In genomic region chr10:79066460-79067240, GRCh38 we compare ENCODE assay signal across 8 cellular contexts. TPM values are rescaled to one million over a fixed set of nuclear protein-coding genes. Genes with fewer than 3 reads are reported as not detected.
DNase-seq lines count a peak whose midpoint lies in the region; ATAC-seq, FAIRE-seq and TF ChIP-seq lines count a peak whose summit lies in the region.

No MANE protein-coding gene starts in this region.

- peak overlapping the region; percentile 29 for H2AK5ac ChIP-seq in mesenchymal stem cell (ENCODE audit: low read length, severe bottlenecking)

- H3K27me3 ChIP-seq in Peyer's patch (no peaks in the 10 kb centered on the region), mesenchymal stem cell (ENCODE audit: control insufficient read depth in 1 of 2, insufficient read depth in 1 of 2, low read length in 2 of 2) (no peaks in the 10 kb centered on the region)

- DNase-seq in Ammon's horn (ENCODE audit: low spot score) = peak; percentile 59
- DNase-seq in Peyer's patch = no peak
- DNase-seq in mesenchymal stem cell = peak; percentile 49
- DNase-seq in urothelium cell line (ENCODE audit: low spot score) = peak; percentile 86
- no peak for DNase-seq in left colon
- no peak for DNase-seq in NCI-H187 treated with DMSO at 0.1 percent for 48 hours (lab: John Stamatoyannopoulos, UW)

- FAIRE-seq in urothelium cell line (lab: Jason Lieb, UNC) = peak; percentile 94

- H3K4me2 ChIP-seq in mesenchymal stem cell (ENCODE audit: low read length, poor library complexity, severe bottlenecking) = peak overlapping the region; percentile 89

- H2BK15ac ChIP-seq in mesenchymal stem cell (ENCODE audit: low read depth, poor library complexity, severe bottlenecking) = peak overlapping the region; percentile 41

- whole genome bisulfite sequencing in mesenchymal stem cell = 19% methylated on average over 14 of the region's 36 CpGs

- H3K4ac ChIP-seq in mesenchymal stem cell (ENCODE audit: low read depth in 1 of 2, low read length in 2 of 2) = peak overlapping the region; percentile 46 to 63

- peak overlapping the region; percentile 80 for H4K8ac ChIP-seq in mesenchymal stem cell (ENCODE audit: low read length)

- H3K9me3 ChIP-seq in Peyer's patch (no peaks in the 10 kb centered on the region), mesenchymal stem cell (ENCODE audit: control insufficient read depth, low read length) (no peaks in the 10 kb centered on the region)

- H3K27ac ChIP-seq in Peyer's patch = peak overlapping the region; percentile 59 to 100 (median 90)
- H3K27ac ChIP-seq in cingulate gyrus (ENCODE audit: low read depth, low read length) = peak overlapping the region; percentile 72
- peak overlapping the region; percentile 22 for H3K27ac ChIP-seq in mesenchymal stem cell (ENCODE audit: low read length, poor library complexity, severe bottlenecking)

- H2AFZ ChIP-seq in mesenchymal stem cell (ENCODE audit: low read depth, low read length) = no peak overlapping the region

- H3K36me3 ChIP-seq in Peyer's patch (no peaks in the 10 kb centered on the region), mesenchymal stem cell (ENCODE audit: control insufficient read depth in 1 of 2, insufficient read depth in 2 of 2, low read depth in 1 of 2, low read length in 2 of 2) (peaks cover 0 to 3% of the 10 kb centered on the region in 2 experiments)

- peak overlapping the region; percentile 69 to 88 for H3K18ac ChIP-seq in mesenchymal stem cell (ENCODE audit: low read depth in 1 of 2, low read length in 2 of 2)

- no peak for TF ChIP-seq POLR2A in Peyer's patch (IDR thresholded peaks at IDR 0.05)

- H3K79me1 ChIP-seq in mesenchymal stem cell (replicated peaks; ENCODE audit: low read length, poor library complexity, severe bottlenecking) = peaks cover 8% of the 10 kb centered on the region

- TF ChIP-seq CTCF in GM12873 (IDR thresholded peaks at IDR 0.05; ENCODE audit: insufficient read depth, low read depth, low read length, missing control alignments) (peak; percentile 25), Peyer's patch (IDR thresholded peaks at IDR 0.05) (peak in 3 of 6 experiments; percentile 14 to 40 (median 31))

- no peak for ATAC-seq in left colon

- H3K14ac ChIP-seq in mesenchymal stem cell (ENCODE audit: low read length in 2 of 2) = peak overlapping the region in 1 of 2 experiments; percentile 84

- peak overlapping the region; percentile 90 for H2BK5ac ChIP-seq in mesenchymal stem cell (ENCODE audit: low read depth, low read length, poor library complexity, severe bottlenecking)

- peak overlapping the region; percentile 89 for H3K9ac ChIP-seq in mesenchymal stem cell (ENCODE audit: low read length)

- intact Hi-C loops in left colon (cut with DNase I, micrococcal nuclease) = no loop called here

- no peak overlapping the region for H3K23ac ChIP-seq in mesenchymal stem cell (ENCODE audit: low read length in 2 of 2)

- H4K91ac ChIP-seq in mesenchymal stem cell (ENCODE audit: low read length) = peak overlapping the region; percentile 16

- H2BK12ac ChIP-seq in mesenchymal stem cell (ENCODE audit: low read length in 2 of 2) = peak overlapping the region in 1 of 2 experiments; percentile 98

- H3K4me1 ChIP-seq in Peyer's patch (peaks cover 0 to 37% (median 9%) of the 10 kb centered on the region in 4 donors), mesenchymal stem cell (ENCODE audit: control insufficient read depth, insufficient read depth, low read depth, low read length) (peaks cover 20% of the 10 kb centered on the region)

- peak overlapping the region; percentile 66 for H2BK120ac ChIP-seq in mesenchymal stem cell (ENCODE audit: low read depth, low read length)

- peak overlapping the region; percentile 76 to 98 (median 83) for H3K4me3 ChIP-seq in Peyer's patch
- H3K4me3 ChIP-seq in mesenchymal stem cell (ENCODE audit: insufficient read depth in 1 of 2, low read depth in 1 of 2, low read length in 2 of 2) = peak overlapping the region; percentile 54 to 97

RNA-seq across cellular contexts. Expression of gene ZMIZ1, which starts 2.1 kb away (rescaled TPM):
- total RNA-seq in Peyer's patch (10 to 100 TPM; 40.4 to 86.7 (median 73.2) TPM), left colon (10 to 100 TPM; 50.7 to 63.9 TPM)
- polyA plus RNA-seq in mesenchymal stem cell (2013, experiment 1 of 2) = 36.4 TPM
- polyA plus RNA-seq in mesenchymal stem cell (2013, experiment 2 of 2) = 35.8 TPM

Comparison
In these comparisons a context has a peak if more than half of its experiments do, and no peak if none do; other contexts are left out.
1. DNase-seq: peak in Ammon's horn (single experiment), mesenchymal stem cell (single experiment) and urothelium cell line (single experiment); none in Peyer's patch (0 of 3), left colon (0 of 2) and NCI-H187 treated with DMSO at 0.1 percent for 48 hours (single experiment).
2. H3K27ac ChIP-seq: peak in every context shown above with its lines; median percentile 90 in Peyer's patch; 72 in cingulate gyrus; 22 in mesenchymal stem cell.